ENCODE assay signal across 17 cellular contexts in the genomic region with DNA sequence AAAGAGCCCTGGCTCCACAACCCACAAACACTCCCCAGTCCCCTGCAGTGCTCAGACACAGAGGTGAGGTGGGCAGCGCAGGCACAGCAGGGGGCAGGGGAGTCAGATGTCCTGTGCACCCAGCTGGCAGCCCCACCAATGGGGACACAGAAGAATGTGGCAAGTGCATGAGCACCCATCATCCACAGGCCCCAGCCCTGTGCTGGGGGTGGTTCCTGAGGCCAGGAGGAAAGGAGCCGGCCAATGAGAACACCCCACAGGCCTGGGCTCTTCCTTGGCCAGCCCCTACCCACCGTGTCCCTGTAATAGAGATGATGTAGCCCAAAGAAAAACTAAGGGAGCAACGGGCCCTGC. TPM values are rescaled to one million over a fixed set of nuclear protein-coding genes. Genes with fewer than 3 reads are reported as not detected.
DNase-seq lines count a peak whose midpoint lies in the region; ATAC-seq and TF ChIP-seq lines count a peak whose summit lies in the region.
"Had no signal": no experiment of that assay in that cellular context is flagged by ENCODE, and none has a peak within 500 bp of the region (broad histone marks: within the 10 kb centered on the region; RNA-seq: fewer than 3 reads in every experiment).

No MANE protein-coding gene starts in this region.

- H3K27me3 ChIP-seq in RWPE2 (ENCODE audit: insufficient read depth, poor library complexity, severe bottlenecking): no peaks in the 10 kb centered on the region
- no peaks in the 10 kb centered on the region for H3K27me3 ChIP-seq in left lung
- H3K27me3 ChIP-seq: transverse colon had no signal

- peaks cover 8% of the 10 kb centered on the region for H3K36me3 Mint-ChIP-seq in activated naive CD4-positive, alpha-beta T cell treated with anti-CD3 and anti-CD28 coated beads for 36 hours (ENCODE audit: low read depth)
- peaks cover 13% of the 10 kb centered on the region for H3K36me3 Mint-ChIP-seq in type B pancreatic cell

- H3K9me3 ChIP-seq in RWPE2 (ENCODE audit: severe bottlenecking) (no peaks in the 10 kb centered on the region), left lung (no peaks in the 10 kb centered on the region)
- H3K9me3 ChIP-seq: transverse colon had no signal

- ATAC-seq in RWPE2 (ENCODE audit: low read depth) (no peak), left lung (no peak), GM18505 (IDR thresholded peaks at IDR 0.05; ENCODE audit: unreplicated experiment) (no peak)
- ATAC-seq: HCT116 had no signal

- H3K4me1 ChIP-seq in RWPE2 (ENCODE audit: insufficient read depth, poor library complexity, severe bottlenecking): peaks cover 43% of the 10 kb centered on the region
- H3K4me1 ChIP-seq in left lung: peaks cover 20 to 30% of the 10 kb centered on the region in 2 donors

- H3K4me3 Mint-ChIP-seq in activated naive CD4-positive, alpha-beta T cell treated with anti-CD3 and anti-CD28 coated beads for 36 hours: no peak overlapping the region
- H3K4me3 Mint-ChIP-seq in type B pancreatic cell: no peak overlapping the region
- H3K4me3 Mint-ChIP-seq: activated T-cell treated with anti-CD3 and anti-CD28 coated beads, Interleukin-2, amount 50 U/mL, for 4 hours; central memory CD8-positive, alpha-beta T cell had no signal

- intact Hi-C loops in activated naive CD4-positive, alpha-beta T cell treated with anti-CD3 and anti-CD28 coated beads for 36 hours (cut with micrococcal nuclease): no loop called here
- intact Hi-C loops in left lung (cut with DNase I): no loop called here

- H3K27me3 Mint-ChIP-seq in activated naive CD4-positive, alpha-beta T cell treated with anti-CD3 and anti-CD28 coated beads for 36 hours (ENCODE audit: low read depth): no peaks in the 10 kb centered on the region
- no peaks in the 10 kb centered on the region for H3K27me3 Mint-ChIP-seq in type B pancreatic cell
- H3K27me3 Mint-ChIP-seq: CD8-positive, alpha-beta memory T cell; central memory CD8-positive, alpha-beta T cell had no signal

- H3K4me1 Mint-ChIP-seq in activated naive CD4-positive, alpha-beta T cell treated with anti-CD3 and anti-CD28 coated beads for 36 hours (ENCODE audit: low read depth): peaks cover 24% of the 10 kb centered on the region
- H3K4me1 Mint-ChIP-seq in type B pancreatic cell (ENCODE audit: unreplicated experiment): peaks cover 41% of the 10 kb centered on the region

- peak overlapping the region; percentile 61 for H3K27ac Mint-ChIP-seq in activated naive CD4-positive, alpha-beta T cell treated with anti-CD3 and anti-CD28 coated beads for 36 hours
- peak overlapping the region; percentile 71 for H3K27ac Mint-ChIP-seq in type B pancreatic cell

- TF ChIP-seq CTCF in RWPE2 (IDR thresholded peaks at IDR 0.05; ENCODE audit: poor library complexity, severe bottlenecking) (no peak), left lung (IDR thresholded peaks at IDR 0.05) (no peak), type B pancreatic cell (conservative IDR thresholded peaks at IDR 0.05) (no peak)

- no peaks in the 10 kb centered on the region for H3K9me3 Mint-ChIP-seq in activated naive CD4-positive, alpha-beta T cell treated with anti-CD3 and anti-CD28 coated beads for 36 hours
- H3K9me3 Mint-ChIP-seq in type B pancreatic cell: no peaks in the 10 kb centered on the region
- H3K9me3 Mint-ChIP-seq: activated T-cell treated with anti-CD3 and anti-CD28 coated beads, Interleukin-2, amount 50 U/mL, for 4 hours; CD8-positive, alpha-beta memory T cell; central memory CD8-positive, alpha-beta T cell had no signal

- TF ChIP-seq POLR2A in GM18505 (IDR thresholded peaks at IDR 0.05; ENCODE audit: borderline replicate concordance, extremely low read depth, insufficient read depth, insufficient read length): no peak

- H3K27ac ChIP-seq in RWPE2 (ENCODE audit: poor library complexity, severe bottlenecking) (peak overlapping the region; percentile 47), left lung (peak overlapping the region; percentile 70 to 71)

- no peak for DNase-seq in activated naive CD4-positive, alpha-beta T cell treated with anti-CD3 and anti-CD28 coated beads for 36 hours
- DNase-seq in activated naive CD4-positive, alpha-beta T cell (lab: John Stamatoyannopoulos, UW): no peak
- DNase-seq in RWPE2 (ENCODE audit: low spot score) (no peak), left lung (no peak), type B pancreatic cell (ENCODE audit: extremely low spot score, unreplicated experiment) (no peak), HuH-7.5 (ENCODE audit: low spot score) (no peak)
- no peak for DNase-seq in stimulated activated naive CD4-positive, alpha-beta T cell (lab: John Stamatoyannopoulos, UW)
- DNase-seq: activated T-cell treated with anti-CD3 and anti-CD28 coated beads, Interleukin-2, amount 50 U/mL, for 4 hours; NCI-H187; SIG-M5; stimulated activated CD4-positive, alpha-beta T cell treated with anti-CD3 and anti-CD28 coated beads, Interleukin-4, amount 100 ng/mL, for 1 hour; T1000; transverse colon had no signal

- H3K4me3 ChIP-seq in RWPE2 (ENCODE audit: severe bottlenecking): no peak overlapping the region
- H3K4me3 ChIP-seq in left lung: no peak overlapping the region
- H3K4me3 ChIP-seq: transverse colon had no signal

- H3K36me3 ChIP-seq in RWPE2 (ENCODE audit: low read depth): peaks cover 8% of the 10 kb centered on the region
- H3K36me3 ChIP-seq in left lung: peaks cover 0 to 5% of the 10 kb centered on the region in 2 donors
- H3K36me3 ChIP-seq: transverse colon had no signal

- CTCF ChIA-PET in activated naive CD4-positive, alpha-beta T cell treated with anti-CD3 and anti-CD28 coated beads for 36 hours (lab: Charles Lee): interaction anchor here (1.1 kb wide), 1 partner anchor 45 kb away, joined by 3 read pairs; no protein-coding TSS in a partner anchor

RNA-seq across cellular contexts. Expression of a gene that starts 9.3 kb away (rescaled TPM):
- 1 to 10 TPM; 8.8 to 9.8 TPM for total RNA-seq in activated naive CD4-positive, alpha-beta T cell treated with anti-CD3 and anti-CD28 coated beads for 36 hours
- total RNA-seq in left lung (1 to 10 TPM; 6.7 to 7.9 TPM), type B pancreatic cell (ENCODE audit: low replicate concordance) (7.5 and 7.7 TPM in 2 replicates)

RNA-seq across cellular contexts. Expression of a gene that starts 9.3 kb away (rescaled TPM):
- total RNA-seq in activated naive CD4-positive, alpha-beta T cell treated with anti-CD3 and anti-CD28 coated beads for 36 hours: 10 to 100 TPM; 10.9 to 11.9 TPM
- total RNA-seq in left lung (10 to 100 TPM; 21.4 to 28.0 TPM), type B pancreatic cell (ENCODE audit: low replicate concordance) (28.8 and 39.1 TPM in 2 replicates)
